13 cellular contexts compared by ENCODE assay signal in the genomic region with DNA sequence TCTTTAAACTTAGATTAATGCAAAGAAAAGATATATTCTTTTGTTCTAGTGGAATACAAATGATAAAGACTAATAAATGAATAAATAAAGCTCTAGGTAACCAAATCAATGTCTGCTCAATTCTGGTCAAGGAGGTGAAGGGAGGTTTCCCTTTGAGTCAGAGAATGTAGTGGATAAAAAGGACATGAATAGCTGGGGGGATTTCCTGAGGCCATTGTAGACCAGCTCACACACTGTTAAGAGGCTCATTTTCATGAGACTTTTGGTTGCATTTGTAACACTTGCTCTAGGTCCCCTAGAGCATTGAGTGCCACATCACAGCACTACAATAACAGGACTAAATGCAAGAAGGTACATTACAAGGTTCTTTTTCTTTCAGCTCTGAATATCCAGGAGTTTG.
DNase-seq lines count a peak whose midpoint lies in the region; ATAC-seq and TF ChIP-seq lines count a peak whose summit lies in the region.
"Had no signal": no experiment of that assay in that cellular context is flagged by ENCODE, and none has a peak within 500 bp of the region (broad histone marks: within the 10 kb centered on the region; RNA-seq: fewer than 3 reads in every experiment).

No MANE protein-coding gene starts in this region.

- H3K27me3 ChIP-seq in esophagus muscularis mucosa = no peaks in the 10 kb centered on the region

- H3K4me1 Mint-ChIP-seq in activated CD4-positive, alpha-beta T cell treated with anti-CD3 and anti-CD28 coated beads, Interleukin-2, amount 10 ng/mL, durations not matched to agents 24 days and 14 days = no peaks in the 10 kb centered on the region

- peaks cover 5 to 10% (median 6%) of the 10 kb centered on the region in 4 donors for H3K4me1 ChIP-seq in esophagus muscularis mucosa

- ATAC-seq in GM19397 (IDR thresholded peaks at IDR 0.05; ENCODE audit: unreplicated experiment) = peak; percentile 85
- ATAC-seq in HG02840 (IDR thresholded peaks at IDR 0.05; ENCODE audit: low FRiP score, unreplicated experiment) = peak; percentile 96
- peak; percentile 92 for ATAC-seq in HG03565 (IDR thresholded peaks at IDR 0.05; ENCODE audit: unreplicated experiment)
- ATAC-seq in SK-N-SH treated with all-trans-retinoic acid at 6 μM for 48 hours = no peak
- ATAC-seq: activated T-cell treated with anti-CD3 and anti-CD28 coated beads, Interleukin-2, amount 50 U/mL, for 4 hours; T-helper 17 cell had no signal

- TF ChIP-seq CTCF in GM13977 (IDR thresholded peaks at IDR 0.05; ENCODE audit: extremely low read depth, insufficient read depth, missing control alignments) (no peak), esophagus muscularis mucosa (IDR thresholded peaks at IDR 0.05) (no peak)

- no peaks in the 10 kb centered on the region for H3K9me3 ChIP-seq in esophagus muscularis mucosa

- H3K27ac Mint-ChIP-seq in activated CD4-positive, alpha-beta T cell treated with anti-CD3 and anti-CD28 coated beads, Interleukin-2, amount 10 ng/mL, durations not matched to agents 24 days and 14 days = no peak overlapping the region
- H3K27ac Mint-ChIP-seq: T-helper 17 cell had no signal

- no peak overlapping the region for H3K4me3 Mint-ChIP-seq in activated CD4-positive, alpha-beta T cell treated with anti-CD3 and anti-CD28 coated beads, Interleukin-2, amount 10 ng/mL, durations not matched to agents 24 days and 14 days
- H3K4me3 Mint-ChIP-seq: activated T-cell treated with anti-CD3 and anti-CD28 coated beads, Interleukin-2, amount 50 U/mL, for 4 hours; T-helper 17 cell had no signal

- intact Hi-C loops in esophagus muscularis mucosa (cut with DNase I) = no loop called here
- intact Hi-C loops in activated CD4-positive, alpha-beta T cell treated with anti-CD3 and anti-CD28 coated beads, Interleukin-2, amount 10 ng/mL, durations not matched to agents 24 days and 14 days (cut with micrococcal nuclease) = no loop called here

- no peaks in the 10 kb centered on the region for H3K36me3 Mint-ChIP-seq in activated CD4-positive, alpha-beta T cell treated with anti-CD3 and anti-CD28 coated beads, Interleukin-2, amount 10 ng/mL, durations not matched to agents 24 days and 14 days (ENCODE audit: low read depth)

- TF ChIP-seq POLR2A in esophagus muscularis mucosa (IDR thresholded peaks at IDR 0.05; ENCODE audit: low read depth) = no peak

- H3K27me3 Mint-ChIP-seq in activated CD4-positive, alpha-beta T cell treated with anti-CD3 and anti-CD28 coated beads, Interleukin-2, amount 10 ng/mL, durations not matched to agents 24 days and 14 days = peaks cover 5% of the 10 kb centered on the region
- H3K27me3 Mint-ChIP-seq: T-helper 17 cell had no signal

- H3K9me3 Mint-ChIP-seq in activated CD4-positive, alpha-beta T cell treated with anti-CD3 and anti-CD28 coated beads, Interleukin-2, amount 10 ng/mL, durations not matched to agents 24 days and 14 days = no peaks in the 10 kb centered on the region
- H3K9me3 Mint-ChIP-seq: activated T-cell treated with anti-CD3 and anti-CD28 coated beads, Interleukin-2, amount 50 U/mL, for 4 hours had no signal

- DNase-seq in GM13977 (ENCODE audit: low spot score) (peak; percentile 49), AG08395 (ENCODE audit: low spot score) (no peak), esophagus muscularis mucosa (ENCODE audit: extremely low spot score) (no peak)
- no peak for DNase-seq in activated CD4-positive, alpha-beta T cell treated with anti-CD3 and anti-CD28 coated beads, Interleukin-2, amount 10 ng/mL, durations not matched to agents 24 days and 14 days
- DNase-seq: activated T-cell treated with anti-CD3 and anti-CD28 coated beads, Interleukin-2, amount 50 U/mL, for 4 hours; C1 segment of cervical spinal cord; NCI-H526; stimulated activated naive CD4-positive, alpha-beta T cell treated with Interleukin-2 at 50 U/mL for 16 hours; T-helper 17 cell had no signal

- H3K4me3 ChIP-seq in esophagus muscularis mucosa = no peak overlapping the region

- no peak overlapping the region for H3K27ac ChIP-seq in esophagus muscularis mucosa (replicated peaks in 1 of 4)

- H3K36me3 ChIP-seq in esophagus muscularis mucosa = no peaks in the 10 kb centered on the region

- TF ChIP-seq EP300 in esophagus muscularis mucosa (IDR thresholded peaks at IDR 0.05) = no peak

- in situ Hi-C loops in GM13977 (cut with MboI; ENCODE audit: low pct_unique_long_range_greater_than_20kb, low sequenced_read_pairs, unreplicated experiment) = no loop called here

TF ChIP-seq in SK-N-SH treated with all-trans-retinoic acid at 6 μM for 48 hours, 23 proteins besides CTCF, POLR2A, EP300 and RAD21:
- TF ChIP-seq CREB5 (CRISPR knock-in tag; IDR thresholded peaks at IDR 0.05; ENCODE audit: low read depth) (no peak), CSDC2 (CRISPR knock-in tag; IDR thresholded peaks at IDR 0.05) (no peak), ZNF70 (CRISPR knock-in tag; IDR thresholded peaks at IDR 0.05) (no peak), ZNF565 (CRISPR knock-in tag; conservative IDR thresholded peaks at IDR 0.05; ENCODE audit: low read depth) (no peak), TSHZ2 (CRISPR knock-in tag; IDR thresholded peaks at IDR 0.05) (no peak)
- TF ChIP-seq, protein P1, sequence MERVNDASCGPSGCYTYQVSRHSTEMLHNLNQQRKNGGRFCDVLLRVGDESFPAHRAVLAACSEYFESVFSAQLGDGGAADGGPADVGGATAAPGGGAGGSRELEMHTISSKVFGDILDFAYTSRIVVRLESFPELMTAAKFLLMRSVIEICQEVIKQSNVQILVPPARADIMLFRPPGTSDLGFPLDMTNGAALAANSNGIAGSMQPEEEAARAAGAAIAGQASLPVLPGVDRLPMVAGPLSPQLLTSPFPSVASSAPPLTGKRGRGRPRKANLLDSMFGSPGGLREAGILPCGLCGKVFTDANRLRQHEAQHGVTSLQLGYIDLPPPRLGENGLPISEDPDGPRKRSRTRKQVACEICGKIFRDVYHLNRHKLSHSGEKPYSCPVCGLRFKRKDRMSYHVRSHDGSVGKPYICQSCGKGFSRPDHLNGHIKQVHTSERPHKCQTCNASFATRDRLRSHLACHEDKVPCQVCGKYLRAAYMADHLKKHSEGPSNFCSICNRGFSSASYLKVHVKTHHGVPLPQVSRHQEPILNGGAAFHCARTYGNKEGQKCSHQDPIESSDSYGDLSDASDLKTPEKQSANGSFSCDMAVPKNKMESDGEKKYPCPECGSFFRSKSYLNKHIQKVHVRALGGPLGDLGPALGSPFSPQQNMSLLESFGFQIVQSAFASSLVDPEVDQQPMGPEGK (CRISPR knock-in tag; IDR thresholded peaks at IDR 0.05; ENCODE audit: borderline replicate concordance) = no peak
